Comparison of ENCODE assay signal across 2 cellular contexts in the genomic region with DNA sequence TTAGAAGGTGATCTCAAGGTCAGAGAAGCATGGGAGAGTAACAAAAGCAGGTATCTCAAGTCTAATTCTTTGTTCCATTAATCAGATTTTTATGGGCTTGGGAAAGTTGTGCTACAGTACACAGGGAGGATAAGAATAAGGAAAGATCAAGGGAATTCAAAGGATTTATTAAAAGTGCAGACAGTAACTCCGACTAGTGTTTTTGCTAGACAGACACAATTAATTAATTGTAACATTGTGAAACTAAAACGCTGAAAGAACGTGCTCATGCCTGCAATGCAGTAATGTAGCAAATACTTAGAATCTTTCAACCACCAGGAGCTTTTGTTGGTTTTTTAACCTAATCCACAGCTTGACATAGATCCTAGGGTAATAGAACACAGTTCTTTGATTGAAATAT.
TF ChIP-seq lines count a peak whose summit lies in the region.

No MANE protein-coding gene starts in this region.

TF ChIP-seq in endothelial cell of umbilical vein, 7 proteins besides CTCF, POLR2A, EP300 and RAD21 (continued from another document):
- TF ChIP-seq POLR2AphosphoS5 (IDR thresholded peaks at IDR 0.05; ENCODE audit: insufficient read depth, low read depth, low read length) (no peak), GATA2 (IDR thresholded peaks at IDR 0.05; ENCODE audit: insufficient read depth, insufficient read length, low read depth, low read length) (no peak), MYC (IDR thresholded peaks at IDR 0.05; ENCODE audit: low read depth, low read length) (no peak), JUN (IDR thresholded peaks at IDR 0.05; ENCODE audit: borderline replicate concordance, insufficient read depth, insufficient read length, low read depth) (no peak), FOS (IDR thresholded peaks at IDR 0.05; ENCODE audit: borderline replicate concordance, insufficient read depth, low read length) (no peak), MAX (IDR thresholded peaks at IDR 0.05; ENCODE audit: insufficient read depth, insufficient read length) (no peak)

TF ChIP-seq in GM12891, 5 proteins besides CTCF, POLR2A, EP300 and RAD21 (continued from another document):
- no peak for TF ChIP-seq POLR2AphosphoS5 (IDR thresholded peaks at IDR 0.05; ENCODE audit: low read depth, low read length)
- TF ChIP-seq TAF1 (IDR thresholded peaks at IDR 0.05; ENCODE audit: low read depth, low read length), result no peak
- no peak for TF ChIP-seq POU2F2 (IDR thresholded peaks at IDR 0.05; ENCODE audit: low read depth, low read length)
- no peak for TF ChIP-seq PAX5 (IDR thresholded peaks at IDR 0.05; ENCODE audit: insufficient read depth, low read length, severe bottlenecking)
